ENCODE assay signal across 11 cellular contexts in genomic region chr11:8717544-8717875, GRCh38. TPM values are rescaled to one million over a fixed set of nuclear protein-coding genes. Genes with fewer than 3 reads are reported as not detected.
DNase-seq lines count a peak whose midpoint lies in the region; ATAC-seq and TF ChIP-seq lines count a peak whose summit lies in the region.
"Had no signal": no experiment of that assay in that cellular context is flagged by ENCODE, and none has a peak within 500 bp of the region (broad histone marks: within the 10 kb centered on the region; RNA-seq: fewer than 3 reads in every experiment).

No MANE protein-coding gene starts in this region.

- H3K9ac ChIP-seq in trophoblast cell (ENCODE audit: low read length) = no peak overlapping the region

- peak overlapping the region; percentile 89 for H4K91ac ChIP-seq in trophoblast cell (ENCODE audit: low read depth, low read length)

- in situ Hi-C loops in HAP-1 (cut with MboI; ENCODE audit: low sequenced_read_pairs) = no loop called here

- peaks cover 36% of the 10 kb centered on the region for H3K36me3 ChIP-seq in right atrium auricular region
- peaks cover 26 to 32% of the 10 kb centered on the region in 2 experiments for H3K36me3 ChIP-seq in trophoblast cell (ENCODE audit: control insufficient read depth in 1 of 2, insufficient read depth in 2 of 2, low read length in 2 of 2)
- H3K36me3 ChIP-seq in HAP-1 (replicated peaks) = peaks cover 4% of the 10 kb centered on the region; the same call in 1 of the 2 replicates

- TF ChIP-seq CTCF in right atrium auricular region (IDR thresholded peaks at IDR 0.05) (no peak), epithelial cell of proximal tubule (conservative IDR thresholded peaks at IDR 0.05; ENCODE audit: low read depth, low read length) (no peak)

- H3K4me2 ChIP-seq in trophoblast cell (ENCODE audit: low read length) = peak overlapping the region; percentile 36

- H3K4ac ChIP-seq in trophoblast cell (ENCODE audit: low read depth, low read length) = peak overlapping the region; percentile 22

- H2BK12ac ChIP-seq in trophoblast cell (ENCODE audit: low read length) = peak overlapping the region; percentile 81

- H2AK5ac ChIP-seq in trophoblast cell (ENCODE audit: low read length) = peak overlapping the region; percentile 96

- H2BK5ac ChIP-seq in trophoblast cell (ENCODE audit: low read depth, low read length, poor library complexity) = peak overlapping the region; percentile 94

- DNase-seq in right atrium auricular region (ENCODE audit: low spot score) (no peak), left cardiac atrium (no peak), epithelial cell of proximal tubule (ENCODE audit: low read depth) (no peak), trophoblast cell (no peak), HAP-1 (ENCODE audit: low spot score in 2 of 2) (no peak), NCI-H82 (lab: John Stamatoyannopoulos, UW) (no peak), COR-L47 (lab: John Stamatoyannopoulos, UW) (no peak)
- DNase-seq: activated CD4-positive, alpha-beta T cell treated with anti-CD3 and anti-CD28 coated beads for 4 hours; foreskin melanocyte; natural killer cell had no signal

- peak overlapping the region; percentile 83 for H4K8ac ChIP-seq in trophoblast cell (ENCODE audit: low read depth, low read length)

- no peaks in the 10 kb centered on the region for H3K9me3 ChIP-seq in right atrium auricular region
- no peaks in the 10 kb centered on the region for H3K9me3 ChIP-seq in trophoblast cell (ENCODE audit: insufficient read depth, low read depth, low read length)
- H3K9me3 ChIP-seq in HAP-1 = no peaks in the 10 kb centered on the region

- H3K23ac ChIP-seq in trophoblast cell (ENCODE audit: low read length) = no peak overlapping the region

- peak overlapping the region; percentile 91 for H3K18ac ChIP-seq in trophoblast cell (ENCODE audit: low read length)

- H3K27ac ChIP-seq in right atrium auricular region = peak overlapping the region; percentile 83 to 94
- H3K27ac ChIP-seq in trophoblast cell (ENCODE audit: low read depth, low read length) = peak overlapping the region; percentile 90

- peak overlapping the region; percentile 88 for H2BK120ac ChIP-seq in trophoblast cell (ENCODE audit: insufficient read depth, low read length, poor library complexity)

- H4K12ac ChIP-seq in trophoblast cell (ENCODE audit: low read depth, low read length) = peak overlapping the region; percentile 54

- H3K4me1 ChIP-seq in right atrium auricular region = peaks cover 0 to 96% of the 10 kb centered on the region in 2 donors
- H3K4me1 ChIP-seq in trophoblast cell (ENCODE audit: control insufficient read depth in 1 of 2, insufficient read depth in 2 of 2, low read length in 2 of 2) = peaks cover 60 to 65% of the 10 kb centered on the region in 2 experiments
- H3K4me1 ChIP-seq in HAP-1 = no peaks in the 10 kb centered on the region

- WGBS in trophoblast cell (ENCODE audit: extremely low coverage, insufficient coverage, insufficient read length) = no CpG with 5 or more reads among the region's 9 CpGs

- H3K4me3 ChIP-seq in right atrium auricular region (no peak overlapping the region), epithelial cell of proximal tubule (ENCODE audit: low read depth, low read length) (peak overlapping the region; percentile 11), trophoblast cell (ENCODE audit: low read depth, low read length) (no peak overlapping the region), HAP-1 (no peak overlapping the region)

- peaks cover 55% of the 10 kb centered on the region for H3K79me1 ChIP-seq in trophoblast cell (ENCODE audit: low read length)

- H3K27me3 ChIP-seq in right atrium auricular region = no peaks in the 10 kb centered on the region
- no peaks in the 10 kb centered on the region for H3K27me3 ChIP-seq in trophoblast cell (ENCODE audit: insufficient read depth, low read length)
- no peaks in the 10 kb centered on the region for H3K27me3 ChIP-seq in HAP-1 (ENCODE audit: low read depth)

- peak overlapping the region; percentile 33 for H2AFZ ChIP-seq in trophoblast cell (ENCODE audit: insufficient read depth, low read length, poor library complexity)

- peaks cover 27% of the 10 kb centered on the region for H3K79me2 ChIP-seq in trophoblast cell (ENCODE audit: control insufficient read depth, insufficient read depth, low read length, poor library complexity)

- peak overlapping the region; percentile 77 for H3K14ac ChIP-seq in trophoblast cell (ENCODE audit: low read length)

- ATAC-seq in left cardiac atrium (no peak), GM21515 (IDR thresholded peaks at IDR 0.05; ENCODE audit: unreplicated experiment) (no peak)
- ATAC-seq: natural killer cell had no signal

- intact Hi-C loops in left cardiac atrium (cut with DNase I) = loop anchor here in 1 of 2 donors (5.0 kb wide), 1 partner anchor 60 kb away; no protein-coding TSS in a partner anchor

RNA-seq across cellular contexts. Expression of gene RPL27A, which starts 34.9 kb away (rescaled TPM):
- total RNA-seq in right atrium auricular region = 100 to 1,000 TPM; 598 to 620 TPM
- total RNA-seq in left cardiac atrium = 100 to 1,000 TPM; 577 to 727 TPM
- total RNA-seq in epithelial cell of proximal tubule = 1,393 and 1,523 TPM in 2 replicates
- 1,657 and 1,703 TPM in 2 replicates for polyA plus RNA-seq in trophoblast cell (2013)

RNA-seq across cellular contexts. Expression of gene TRIM66, which starts 35.0 kb away (rescaled TPM):
- total RNA-seq in right atrium auricular region (1 to 10 TPM in 1 of 2 donors, under 1 TPM in 1; 0.56 to 3.7 TPM), left cardiac atrium (1 to 10 TPM; 2.3 to 3.2 TPM), epithelial cell of proximal tubule (0.58 and 10.5 TPM in 2 replicates)
- 1.4 and 1.7 TPM in 2 replicates for polyA plus RNA-seq in trophoblast cell (2013)
